In the genomic region with DNA sequence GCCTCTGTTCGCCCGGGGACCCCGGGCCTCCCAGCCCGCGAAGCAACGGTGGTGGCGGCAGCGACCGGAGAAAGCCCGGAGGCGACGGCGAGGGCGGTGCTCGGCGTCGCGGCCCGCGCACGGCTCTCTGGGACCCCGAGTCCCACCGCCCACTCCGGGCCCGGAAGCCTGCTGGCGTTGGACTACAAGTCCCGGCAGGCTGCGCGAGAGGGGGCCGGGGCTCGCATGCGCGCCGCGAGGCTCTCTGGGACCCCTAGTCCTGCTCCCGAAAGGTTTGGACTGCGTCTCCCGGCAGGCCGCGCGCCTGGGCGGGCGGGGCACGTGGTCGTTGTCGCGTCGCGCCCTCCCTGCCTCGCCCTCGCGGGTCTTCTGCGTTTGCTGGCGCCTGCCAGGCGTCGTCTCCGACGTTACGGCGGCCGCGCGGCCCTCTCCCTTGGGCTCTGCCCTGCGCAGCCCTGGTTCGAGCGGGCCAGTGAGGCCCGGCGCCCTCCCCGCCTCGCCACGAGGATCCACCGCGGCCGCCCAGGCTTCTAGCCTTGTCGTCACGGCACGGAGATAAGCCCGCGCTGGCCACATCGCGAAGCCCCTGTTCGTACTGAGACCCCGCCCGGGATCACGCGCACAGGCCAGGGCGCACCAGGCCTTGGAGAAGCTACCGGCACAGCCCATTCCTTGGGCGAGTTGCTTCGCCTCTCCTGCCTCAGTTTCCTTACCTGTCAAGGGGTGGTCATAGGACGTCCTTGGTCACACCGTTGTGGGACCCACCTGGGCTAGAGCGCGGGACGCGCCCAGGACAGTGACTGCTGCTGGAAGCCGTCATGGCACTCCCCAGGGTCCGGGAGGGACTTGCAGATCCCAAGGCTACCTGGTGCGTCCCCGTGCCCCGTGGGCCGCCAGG, we compare ENCODE assay signal across 1 cellular context.
TF ChIP-seq lines count a peak whose summit lies in the region.

Gene STK25, minus strand, starts transcription at position 75 of the 898 bp plus-strand sequence. CDS start 549 bp downstream, outside the sequence.

TF ChIP-seq in WTC11, 78 proteins besides CTCF, POLR2A, EP300 and RAD21 (continued from another document and continues in another):
- TF ChIP-seq, protein P1, sequence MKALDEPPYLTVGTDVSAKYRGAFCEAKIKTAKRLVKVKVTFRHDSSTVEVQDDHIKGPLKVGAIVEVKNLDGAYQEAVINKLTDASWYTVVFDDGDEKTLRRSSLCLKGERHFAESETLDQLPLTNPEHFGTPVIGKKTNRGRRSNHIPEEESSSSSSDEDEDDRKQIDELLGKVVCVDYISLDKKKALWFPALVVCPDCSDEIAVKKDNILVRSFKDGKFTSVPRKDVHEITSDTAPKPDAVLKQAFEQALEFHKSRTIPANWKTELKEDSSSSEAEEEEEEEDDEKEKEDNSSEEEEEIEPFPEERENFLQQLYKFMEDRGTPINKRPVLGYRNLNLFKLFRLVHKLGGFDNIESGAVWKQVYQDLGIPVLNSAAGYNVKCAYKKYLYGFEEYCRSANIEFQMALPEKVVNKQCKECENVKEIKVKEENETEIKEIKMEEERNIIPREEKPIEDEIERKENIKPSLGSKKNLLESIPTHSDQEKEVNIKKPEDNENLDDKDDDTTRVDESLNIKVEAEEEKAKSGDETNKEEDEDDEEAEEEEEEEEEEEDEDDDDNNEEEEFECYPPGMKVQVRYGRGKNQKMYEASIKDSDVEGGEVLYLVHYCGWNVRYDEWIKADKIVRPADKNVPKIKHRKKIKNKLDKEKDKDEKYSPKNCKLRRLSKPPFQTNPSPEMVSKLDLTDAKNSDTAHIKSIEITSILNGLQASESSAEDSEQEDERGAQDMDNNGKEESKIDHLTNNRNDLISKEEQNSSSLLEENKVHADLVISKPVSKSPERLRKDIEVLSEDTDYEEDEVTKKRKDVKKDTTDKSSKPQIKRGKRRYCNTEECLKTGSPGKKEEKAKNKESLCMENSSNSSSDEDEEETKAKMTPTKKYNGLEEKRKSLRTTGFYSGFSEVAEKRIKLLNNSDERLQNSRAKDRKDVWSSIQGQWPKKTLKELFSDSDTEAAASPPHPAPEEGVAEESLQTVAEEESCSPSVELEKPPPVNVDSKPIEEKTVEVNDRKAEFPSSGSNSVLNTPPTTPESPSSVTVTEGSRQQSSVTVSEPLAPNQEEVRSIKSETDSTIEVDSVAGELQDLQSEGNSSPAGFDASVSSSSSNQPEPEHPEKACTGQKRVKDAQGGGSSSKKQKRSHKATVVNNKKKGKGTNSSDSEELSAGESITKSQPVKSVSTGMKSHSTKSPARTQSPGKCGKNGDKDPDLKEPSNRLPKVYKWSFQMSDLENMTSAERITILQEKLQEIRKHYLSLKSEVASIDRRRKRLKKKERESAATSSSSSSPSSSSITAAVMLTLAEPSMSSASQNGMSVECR (CRISPR knock-in tag; IDR thresholded peaks at IDR 0.05; ENCODE audit: borderline replicate concordance) = peak; percentile 99
- TF ChIP-seq NR2C2 (CRISPR knock-in tag; IDR thresholded peaks at IDR 0.05) (peak; percentile 86), JAZF1 (CRISPR knock-in tag; IDR thresholded peaks at IDR 0.05) (no peak), ZNF263 (CRISPR knock-in tag; IDR thresholded peaks at IDR 0.05; ENCODE audit: low read depth) (peak; percentile 88), PRDM15 (CRISPR knock-in tag; IDR thresholded peaks at IDR 0.05) (peak; percentile 65), ETV6 (CRISPR knock-in tag; IDR thresholded peaks at IDR 0.05) (peak; percentile 99), FOXK1 (CRISPR knock-in tag; IDR thresholded peaks at IDR 0.05) (peak; percentile 98), NR1H2 (CRISPR knock-in tag; IDR thresholded peaks at IDR 0.05) (0 out of 2 replicates have a peak, but pooled peaks have one; percentile 57), ZNF416 (CRISPR knock-in tag; IDR thresholded peaks at IDR 0.05) (no peak), OVOL2 (CRISPR knock-in tag; IDR thresholded peaks at IDR 0.05; ENCODE audit: borderline replicate concordance) (no peak), PRRX2 (CRISPR knock-in tag; IDR thresholded peaks at IDR 0.05) (no peak), MXD4 (CRISPR knock-in tag; IDR thresholded peaks at IDR 0.05; ENCODE audit: borderline replicate concordance) (no peak), AR (CRISPR knock-in tag; IDR thresholded peaks at IDR 0.05) (no peak), NFATC4 (CRISPR knock-in tag; IDR thresholded peaks at IDR 0.05) (no peak), ATF3 (CRISPR knock-in tag; conservative IDR thresholded peaks at IDR 0.05) (peak; percentile 90), CBFB (CRISPR knock-in tag; IDR thresholded peaks at IDR 0.05; ENCODE audit: low read depth) (peak; percentile 96), ZNF423 (CRISPR knock-in tag; IDR thresholded peaks at IDR 0.05) (no peak), RELA (CRISPR knock-in tag; IDR thresholded peaks at IDR 0.05; ENCODE audit: borderline replicate concordance) (peak; percentile 99), USF1 (CRISPR knock-in tag; IDR thresholded peaks at IDR 0.05) (peak; percentile 98), ZNF232 (CRISPR knock-in tag; IDR thresholded peaks at IDR 0.05) (no peak), ZNF425 (CRISPR knock-in tag; conservative IDR thresholded peaks at IDR 0.05) (no peak)
- TF ChIP-seq, protein P2, sequence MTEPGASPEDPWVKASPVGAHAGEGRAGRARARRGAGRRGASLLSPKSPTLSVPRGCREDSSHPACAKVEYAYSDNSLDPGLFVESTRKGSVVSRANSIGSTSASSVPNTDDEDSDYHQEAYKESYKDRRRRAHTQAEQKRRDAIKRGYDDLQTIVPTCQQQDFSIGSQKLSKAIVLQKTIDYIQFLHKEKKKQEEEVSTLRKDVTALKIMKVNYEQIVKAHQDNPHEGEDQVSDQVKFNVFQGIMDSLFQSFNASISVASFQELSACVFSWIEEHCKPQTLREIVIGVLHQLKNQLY (CRISPR knock-in tag; IDR thresholded peaks at IDR 0.05) = peak; percentile 95; the same call in 1 of the 2 replicates
- TF ChIP-seq, protein P3, sequence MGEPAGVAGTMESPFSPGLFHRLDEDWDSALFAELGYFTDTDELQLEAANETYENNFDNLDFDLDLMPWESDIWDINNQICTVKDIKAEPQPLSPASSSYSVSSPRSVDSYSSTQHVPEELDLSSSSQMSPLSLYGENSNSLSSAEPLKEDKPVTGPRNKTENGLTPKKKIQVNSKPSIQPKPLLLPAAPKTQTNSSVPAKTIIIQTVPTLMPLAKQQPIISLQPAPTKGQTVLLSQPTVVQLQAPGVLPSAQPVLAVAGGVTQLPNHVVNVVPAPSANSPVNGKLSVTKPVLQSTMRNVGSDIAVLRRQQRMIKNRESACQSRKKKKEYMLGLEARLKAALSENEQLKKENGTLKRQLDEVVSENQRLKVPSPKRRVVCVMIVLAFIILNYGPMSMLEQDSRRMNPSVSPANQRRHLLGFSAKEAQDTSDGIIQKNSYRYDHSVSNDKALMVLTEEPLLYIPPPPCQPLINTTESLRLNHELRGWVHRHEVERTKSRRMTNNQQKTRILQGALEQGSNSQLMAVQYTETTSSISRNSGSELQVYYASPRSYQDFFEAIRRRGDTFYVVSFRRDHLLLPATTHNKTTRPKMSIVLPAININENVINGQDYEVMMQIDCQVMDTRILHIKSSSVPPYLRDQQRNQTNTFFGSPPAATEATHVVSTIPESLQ (CRISPR knock-in tag; IDR thresholded peaks at IDR 0.05) = no peak
- TF ChIP-seq, protein P4, sequence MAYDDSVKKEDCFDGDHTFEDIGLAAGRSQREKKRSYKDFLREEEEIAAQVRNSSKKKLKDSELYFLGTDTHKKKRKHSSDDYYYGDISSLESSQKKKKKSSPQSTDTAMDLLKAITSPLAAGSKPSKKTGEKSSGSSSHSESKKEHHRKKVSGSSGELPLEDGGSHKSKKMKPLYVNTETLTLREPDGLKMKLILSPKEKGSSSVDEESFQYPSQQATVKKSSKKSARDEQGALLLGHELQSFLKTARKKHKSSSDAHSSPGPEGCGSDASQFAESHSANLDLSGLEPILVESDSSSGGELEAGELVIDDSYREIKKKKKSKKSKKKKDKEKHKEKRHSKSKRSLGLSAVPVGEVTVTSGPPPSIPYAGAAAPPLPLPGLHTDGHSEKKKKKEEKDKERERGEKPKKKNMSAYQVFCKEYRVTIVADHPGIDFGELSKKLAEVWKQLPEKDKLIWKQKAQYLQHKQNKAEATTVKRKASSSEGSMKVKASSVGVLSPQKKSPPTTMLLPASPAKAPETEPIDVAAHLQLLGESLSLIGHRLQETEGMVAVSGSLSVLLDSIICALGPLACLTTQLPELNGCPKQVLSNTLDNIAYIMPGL (CRISPR knock-in tag; IDR thresholded peaks at IDR 0.05) = peak; percentile 85
